Comparison of ENCODE assay signal across 16 cellular contexts in the genomic region with DNA sequence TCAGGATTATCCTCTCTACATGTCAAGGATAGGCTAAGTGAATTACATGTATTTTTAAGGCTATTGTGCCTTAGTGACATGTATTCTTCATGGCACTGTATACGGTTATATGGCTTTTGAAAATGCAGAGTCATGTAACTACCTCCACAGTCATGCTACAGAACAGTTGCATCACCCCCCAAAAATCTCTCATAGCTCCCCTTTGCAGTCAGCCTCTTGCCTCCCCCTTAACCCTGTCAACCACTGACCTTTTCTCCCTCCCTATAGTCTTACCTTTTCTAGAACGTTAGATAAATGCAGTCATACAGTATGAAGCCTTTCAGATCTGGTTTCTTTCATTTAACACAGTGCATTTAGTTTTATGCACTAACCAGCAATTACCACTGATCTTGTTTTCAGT. TPM values are rescaled to one million over a fixed set of nuclear protein-coding genes. Genes with fewer than 3 reads are reported as not detected.
DNase-seq lines count a peak whose midpoint lies in the region; ATAC-seq and TF ChIP-seq lines count a peak whose summit lies in the region.
"Had no signal": no experiment of that assay in that cellular context is flagged by ENCODE, and none has a peak within 500 bp of the region (broad histone marks: within the 10 kb centered on the region; RNA-seq: fewer than 3 reads in every experiment).

No MANE protein-coding gene starts in this region.

- no peaks in the 10 kb centered on the region; the same call in 1 of the 2 replicates for H3F3A ChIP-seq in Loucy (ENCODE audit: low read depth)

- peak overlapping the region in 3 of 5 experiments; percentile 9 to 51 (median 14) for H3K4me3 Mint-ChIP-seq in brain
- H3K4me3 Mint-ChIP-seq: activated naive CD8-positive, alpha-beta T cell treated with anti-CD3 and anti-CD28 coated beads, Interleukin-2, amount 10 ng/mL, durations not matched to agents 7 days and 5 days; activated T-helper 1 cell treated with anti-CD3 and anti-CD28 coated beads, Interleukin-12 subunit alpha, Interleukin-12 subunit beta, Interleukin-2, Interleukin-4 antibody, amounts not matched to agents 30 ng/mL and 10 ng/mL and 1 ng/mL, durations not matched to agents 14 hours and 24 hours and 36 hours; natural killer cell treated with Interleukin-12 subunit alpha and Interleukin-12 subunit beta and Interleukin-15 and Interleukin-18, amount 100 ng/mL, for 72 hours; stimulated activated effector memory CD8-positive, alpha-beta T cell treated with anti-CD3 and anti-CD28 coated beads, Interleukin-12 subunit alpha, Interleukin-12 subunit beta, amount 100 ng/mL, for 72 hours; T-helper 1 cell treated with Interleukin-12 subunit alpha and Interleukin-12 subunit beta and Interleukin-4 antibody, amounts not matched to agents 30 μg/mL and 1 μg/mL, for 36 hours had no signal

- no peaks in the 10 kb centered on the region for H4K20me1 ChIP-seq in Loucy (ENCODE audit: insufficient read depth, low read length, poor library complexity, severe bottlenecking)

- H3K36me3 ChIP-seq in Loucy (ENCODE audit: insufficient read depth, low read length): no peaks in the 10 kb centered on the region
- no peaks in the 10 kb centered on the region for H3K36me3 ChIP-seq in neutrophil
- H3K36me3 ChIP-seq: thyroid gland had no signal

- peaks cover 36% of the 10 kb centered on the region for H3K4me1 Mint-ChIP-seq in brain
- H3K4me1 Mint-ChIP-seq: activated naive CD8-positive, alpha-beta T cell treated with anti-CD3 and anti-CD28 coated beads, Interleukin-2, amount 10 ng/mL, durations not matched to agents 7 days and 5 days; stimulated activated effector memory CD8-positive, alpha-beta T cell treated with anti-CD3 and anti-CD28 coated beads, Interleukin-12 subunit alpha, Interleukin-12 subunit beta, amount 100 ng/mL, for 72 hours had no signal

- H3K9me2 ChIP-seq in Loucy (replicated peaks; ENCODE audit: low read depth, low read length): no peaks in the 10 kb centered on the region

- H3K79me2 ChIP-seq in Loucy (ENCODE audit: insufficient read depth, low read length): no peaks in the 10 kb centered on the region

- no peaks in the 10 kb centered on the region for H3K4me1 ChIP-seq in Loucy (ENCODE audit: insufficient read depth, low read length, poor library complexity, severe bottlenecking)
- H3K4me1 ChIP-seq in neutrophil (ENCODE audit: control insufficient read depth in 1 of 2, insufficient read depth in 1 of 2, low read depth in 1 of 2, low read length in 1 of 2): peaks cover 23 to 26% of the 10 kb centered on the region in 2 experiments

- H3K9ac ChIP-seq in Loucy (ENCODE audit: low read depth, low read length, poor library complexity, severe bottlenecking): no peak overlapping the region

- H3K27me3 ChIP-seq in Loucy (ENCODE audit: insufficient read depth, low read length, poor library complexity, severe bottlenecking) (no peaks in the 10 kb centered on the region), neutrophil (no peaks in the 10 kb centered on the region)
- H3K27me3 ChIP-seq: thyroid gland had no signal

- peak overlapping the region; percentile 54; the same call in 1 of the 2 replicates for H2AFZ ChIP-seq in Loucy (ENCODE audit: low read length)

- H3K4me3 ChIP-seq in Loucy (ENCODE audit: low read length, poor library complexity, severe bottlenecking) (no peak overlapping the region), neutrophil (ENCODE audit: low read depth in 1 of 2, low read length in 1 of 2) (no peak overlapping the region)
- H3K4me3 ChIP-seq: thyroid gland had no signal

- DNase-seq in CD1c-positive myeloid dendritic cell (ENCODE audit: extremely low spot score): peak; percentile 30
- no peak for DNase-seq in activated naive CD4-positive, alpha-beta T cell treated with anti-CD3 and anti-CD28 coated beads, Interleukin-2, amount 50 U/mL, for 72 hours (ENCODE audit: low spot score in 2 of 2)
- DNase-seq: activated CD8-positive, alpha-beta memory T cell treated with anti-CD3 and anti-CD28 coated beads for 24 hours; activated naive CD8-positive, alpha-beta T cell treated with anti-CD3 and anti-CD28 coated beads, Interleukin-2, amount 10 ng/mL, durations not matched to agents 7 days and 5 days; Caco-2; cortex of kidney had no signal

- peak overlapping the region in 4 of 5 experiments; percentile 10 to 85 (median 54) for H3K27ac Mint-ChIP-seq in brain
- H3K27ac Mint-ChIP-seq in activated naive CD4-positive, alpha-beta T cell treated with anti-CD3 and anti-CD28 coated beads, Interleukin-2, amount 50 U/mL, for 72 hours: no peak overlapping the region
- H3K27ac Mint-ChIP-seq: activated naive CD8-positive, alpha-beta T cell treated with anti-CD3 and anti-CD28 coated beads, Interleukin-2, amount 10 ng/mL, durations not matched to agents 7 days and 5 days; activated T-helper 1 cell treated with anti-CD3 and anti-CD28 coated beads, Interleukin-12 subunit alpha, Interleukin-12 subunit beta, Interleukin-2, Interleukin-4 antibody, amounts not matched to agents 30 ng/mL and 10 ng/mL and 1 ng/mL, durations not matched to agents 14 hours and 24 hours and 36 hours; natural killer cell treated with Interleukin-12 subunit alpha and Interleukin-12 subunit beta and Interleukin-15 and Interleukin-18, amount 100 ng/mL, for 72 hours; stimulated activated effector memory CD8-positive, alpha-beta T cell treated with anti-CD3 and anti-CD28 coated beads, Interleukin-12 subunit alpha, Interleukin-12 subunit beta, amount 100 ng/mL, for 72 hours; T-helper 1 cell treated with Interleukin-12 subunit alpha and Interleukin-12 subunit beta and Interleukin-4 antibody, amounts not matched to agents 30 μg/mL and 1 μg/mL, for 36 hours had no signal

- peaks cover 15 to 31% (median 20%) of the 10 kb centered on the region in 5 experiments for H3K9me3 Mint-ChIP-seq in brain
- no peaks in the 10 kb centered on the region for H3K9me3 Mint-ChIP-seq in activated naive CD4-positive, alpha-beta T cell treated with anti-CD3 and anti-CD28 coated beads, Interleukin-2, amount 50 U/mL, for 72 hours
- H3K9me3 Mint-ChIP-seq: activated T-helper 1 cell treated with anti-CD3 and anti-CD28 coated beads, Interleukin-12 subunit alpha, Interleukin-12 subunit beta, Interleukin-2, Interleukin-4 antibody, amounts not matched to agents 30 ng/mL and 10 ng/mL and 1 ng/mL, durations not matched to agents 14 hours and 24 hours and 36 hours; natural killer cell treated with Interleukin-12 subunit alpha and Interleukin-12 subunit beta and Interleukin-15 and Interleukin-18, amount 100 ng/mL, for 72 hours; stimulated activated effector memory CD8-positive, alpha-beta T cell treated with anti-CD3 and anti-CD28 coated beads, Interleukin-12 subunit alpha, Interleukin-12 subunit beta, amount 100 ng/mL, for 72 hours; T-helper 1 cell treated with Interleukin-12 subunit alpha and Interleukin-12 subunit beta and Interleukin-4 antibody, amounts not matched to agents 30 μg/mL and 1 μg/mL, for 36 hours had no signal

- H3K4me2 ChIP-seq in Loucy (ENCODE audit: low read depth, low read length, poor library complexity, severe bottlenecking): no peak overlapping the region

- H3K27ac ChIP-seq in neutrophil: peak overlapping the region; percentile 54
- H3K27ac ChIP-seq: thyroid gland had no signal

- H3K9me3 ChIP-seq in Loucy (ENCODE audit: insufficient read depth, low read depth, low read length) (no peaks in the 10 kb centered on the region), neutrophil (no peaks in the 10 kb centered on the region)
- H3K9me3 ChIP-seq: Caco-2, thyroid gland had no signal

- no peak for ATAC-seq in activated naive CD4-positive, alpha-beta T cell treated with anti-CD3 and anti-CD28 coated beads, Interleukin-2, amount 50 U/mL, for 72 hours
- ATAC-seq in HG03039 (IDR thresholded peaks at IDR 0.05; ENCODE audit: unreplicated experiment): no peak
- no peak for ATAC-seq in HG03280 (IDR thresholded peaks at IDR 0.05; ENCODE audit: unreplicated experiment)
- ATAC-seq: natural killer cell treated with Interleukin-12 subunit alpha and Interleukin-12 subunit beta and Interleukin-15 and Interleukin-18, amount 100 ng/mL, for 72 hours; stimulated activated effector memory CD8-positive, alpha-beta T cell treated with anti-CD3 and anti-CD28 coated beads, Interleukin-12 subunit alpha, Interleukin-12 subunit beta, amount 100 ng/mL, for 72 hours had no signal

- H3K36me3 Mint-ChIP-seq in brain: peaks cover 4% of the 10 kb centered on the region
- no peaks in the 10 kb centered on the region for H3K36me3 Mint-ChIP-seq in activated naive CD4-positive, alpha-beta T cell treated with anti-CD3 and anti-CD28 coated beads, Interleukin-2, amount 50 U/mL, for 72 hours
- H3K36me3 Mint-ChIP-seq: natural killer cell treated with Interleukin-12 subunit alpha and Interleukin-12 subunit beta and Interleukin-15 and Interleukin-18, amount 100 ng/mL, for 72 hours; stimulated activated effector memory CD8-positive, alpha-beta T cell treated with anti-CD3 and anti-CD28 coated beads, Interleukin-12 subunit alpha, Interleukin-12 subunit beta, amount 100 ng/mL, for 72 hours had no signal

- H3K27me3 Mint-ChIP-seq in brain: peaks cover 33% of the 10 kb centered on the region

- TF ChIP-seq CTCF in Loucy (conservative IDR thresholded peaks at IDR 0.05; ENCODE audit: low read length) (no peak), brain (conservative IDR thresholded peaks at IDR 0.05) (no peak), neutrophil (IDR thresholded peaks at IDR 0.05) (no peak)

RNA-seq across cellular contexts. Expression of a gene that starts 10.3 kb away (rescaled TPM):
- 14.5 TPM for polyA plus RNA-seq in brain (ENCODE audit: insufficient read depth, low read depth, low replicate concordance)
- total RNA-seq in activated naive CD4-positive, alpha-beta T cell treated with anti-CD3 and anti-CD28 coated beads, Interleukin-2, amount 50 U/mL, for 72 hours: 10 to 100 TPM in 1 of 2 donors, 1 to 10 TPM in 1; 6.1 to 21.6 TPM

Comparison
In these comparisons a context has a peak if more than half of its experiments do, and no peak if none do; other contexts are left out.
1. H3K27ac Mint-ChIP-seq: peak in brain (4 of 5); none in activated naive CD4-positive, alpha-beta T cell treated with anti-CD3 and anti-CD28 coated beads, Interleukin-2, amount 50 U/mL, for 72 hours (0 of 2).